In genomic region chr5:140336388-140336787, GRCh38 we compare ENCODE assay signal across 18 cellular contexts. TPM values are rescaled to one million over a fixed set of nuclear protein-coding genes. Genes with fewer than 3 reads are reported as not detected.
DNase-seq lines count a peak whose midpoint lies in the region; ATAC-seq and TF ChIP-seq lines count a peak whose summit lies in the region.
"Had no signal": no experiment of that assay in that cellular context is flagged by ENCODE, and none has a peak within 500 bp of the region (broad histone marks: within the 10 kb centered on the region; RNA-seq: fewer than 3 reads in every experiment).

No MANE protein-coding gene starts in this region.

- no peaks in the 10 kb centered on the region for H4K20me1 ChIP-seq in hepatocyte (ENCODE audit: insufficient read depth, poor library complexity, severe bottlenecking)

- H3K27me3 Mint-ChIP-seq in activated CD4-positive, alpha-beta T cell treated with anti-CD3 and anti-CD28 coated beads, Interleukin-2, amount 10 ng/mL, durations not matched to agents 7 days and 5 days, result no peaks in the 10 kb centered on the region
- H3K27me3 Mint-ChIP-seq: activated CD4-positive, alpha-beta memory T cell treated with anti-CD3 and anti-CD28 coated beads for 36 hours; progenitor cell of endocrine pancreas had no signal

- H2AFZ ChIP-seq in hepatocyte, result no peak overlapping the region

- intact Hi-C loops in prostate gland (cut with DNase I) (no loop called here), aorta (cut with DNase I) (no loop called here)

- H3K27ac ChIP-seq in hepatocyte (peak overlapping the region; percentile 20), prostate gland (peak overlapping the region; percentile 18 to 24), aorta (ENCODE audit: low read depth in 1 of 2, low read length in 2 of 2) (peak overlapping the region in 1 of 2 donors; percentile 67)
- H3K27ac ChIP-seq: brain microvascular endothelial cell, KMS-11 had no signal

- no peaks in the 10 kb centered on the region for H3K4me1 ChIP-seq in hepatocyte (ENCODE audit: insufficient read depth)
- no peaks in the 10 kb centered on the region for H3K4me1 ChIP-seq in prostate gland (replicated peaks)
- no peaks in the 10 kb centered on the region for H3K4me1 ChIP-seq in aorta (ENCODE audit: control insufficient read depth in 1 of 2, insufficient read depth in 2 of 2, low read length in 2 of 2)

- CTCF ChIA-PET in activated CD4-positive, alpha-beta T cell treated with anti-CD3 and anti-CD28 coated beads, Interleukin-2, amount 10 ng/mL, durations not matched to agents 7 days and 5 days (lab: Charles Lee), result interaction anchor here (0.6 to 3.8 kb wide), 8 partner anchors 9 to 582 kb away, joined by 3 to 21 read pairs (median 4); partner anchors contain the start of gene HBEGF

- in situ Hi-C loops in GM13977 (cut with MboI; ENCODE audit: low pct_unique_long_range_greater_than_20kb, low sequenced_read_pairs, unreplicated experiment), result no loop called here

- POLR2A ChIA-PET in activated CD4-positive, alpha-beta T cell treated with anti-CD3 and anti-CD28 coated beads, Interleukin-2, amount 10 ng/mL, durations not matched to agents 7 days and 5 days (lab: Charles Lee), result no interaction called here

- DNase-seq in activated CD4-positive, alpha-beta T cell treated with anti-CD3 and anti-CD28 coated beads, Interleukin-2, amount 10 ng/mL, durations not matched to agents 7 days and 5 days, result no peak
- DNase-seq in activated CD4-positive, alpha-beta T cell treated with anti-CD3 and anti-CD28 coated beads for 1 hour, result no peak
- no peak for DNase-seq in hepatocyte (ENCODE audit: low spot score)
- DNase-seq in prostate gland (ENCODE audit: low spot score), result no peak
- DNase-seq in aorta, result no peak
- no peak for DNase-seq in GM13977 (ENCODE audit: low spot score)
- DNase-seq: activated CD4-positive, alpha-beta memory T cell treated with anti-CD3 and anti-CD28 coated beads for 36 hours; activated effector memory CD4-positive, alpha-beta T cell treated with Interleukin-2 at 50 U/mL for 16 hours; brain microvascular endothelial cell; CD8-positive, alpha-beta memory T cell; GDM1; NCI-H526; stimulated activated CD4-positive, alpha-beta T cell treated with anti-CD3 and anti-CD28 coated beads, Interleukin-2, amount 100 ng/mL, for 48 hours had no signal

- no peak overlapping the region for H3K4me2 ChIP-seq in hepatocyte
- H3K4me2 ChIP-seq: KMS-11 had no signal

- H3K27ac Mint-ChIP-seq in activated CD4-positive, alpha-beta T cell treated with anti-CD3 and anti-CD28 coated beads, Interleukin-2, amount 10 ng/mL, durations not matched to agents 7 days and 5 days, result peak overlapping the region; percentile 17
- H3K27ac Mint-ChIP-seq: activated CD4-positive, alpha-beta memory T cell treated with anti-CD3 and anti-CD28 coated beads for 36 hours; progenitor cell of endocrine pancreas had no signal

- H3K9me3 ChIP-seq in hepatocyte (ENCODE audit: low read depth) (no peaks in the 10 kb centered on the region), prostate gland (no peaks in the 10 kb centered on the region), aorta (ENCODE audit: control insufficient read depth, low read length) (no peaks in the 10 kb centered on the region)

- no peaks in the 10 kb centered on the region for H3K27me3 ChIP-seq in hepatocyte
- no peaks in the 10 kb centered on the region for H3K27me3 ChIP-seq in prostate gland (replicated peaks; ENCODE audit: insufficient read depth)
- H3K27me3 ChIP-seq in aorta (ENCODE audit: control insufficient read depth in 1 of 2, insufficient read depth in 2 of 2, low read length in 1 of 2), result no peaks in the 10 kb centered on the region
- H3K27me3 ChIP-seq: brain microvascular endothelial cell had no signal

- ATAC-seq in aorta (ENCODE audit: low FRiP score) (peak; percentile 79), HG03439 (IDR thresholded peaks at IDR 0.05; ENCODE audit: unreplicated experiment) (no peak), GM21390 (IDR thresholded peaks at IDR 0.05; ENCODE audit: unreplicated experiment) (no peak)

- H3K36me3 ChIP-seq in hepatocyte (replicated peaks; ENCODE audit: insufficient read depth, low read depth) (no peaks in the 10 kb centered on the region), prostate gland (no peaks in the 10 kb centered on the region), aorta (ENCODE audit: control insufficient read depth in 1 of 2, insufficient read depth in 2 of 2, low read length in 1 of 2) (no peaks in the 10 kb centered on the region)

- peaks cover 46% of the 10 kb centered on the region for H3K4me1 Mint-ChIP-seq in activated CD4-positive, alpha-beta T cell treated with anti-CD3 and anti-CD28 coated beads, Interleukin-2, amount 10 ng/mL, durations not matched to agents 7 days and 5 days
- H3K4me1 Mint-ChIP-seq: CD8-positive, alpha-beta memory T cell had no signal

- no peak for TF ChIP-seq CTCF in hepatocyte (IDR thresholded peaks at IDR 0.05; ENCODE audit: poor library complexity)
- no peak for TF ChIP-seq CTCF in prostate gland (IDR thresholded peaks at IDR 0.05)
- no peak for TF ChIP-seq CTCF in GM13977 (IDR thresholded peaks at IDR 0.05; ENCODE audit: extremely low read depth, insufficient read depth, missing control alignments)

- H3K79me2 ChIP-seq in hepatocyte, result no peaks in the 10 kb centered on the region

- H3K4me3 ChIP-seq in hepatocyte, result no peak overlapping the region
- H3K4me3 ChIP-seq in prostate gland, result no peak overlapping the region
- no peak overlapping the region for H3K4me3 ChIP-seq in aorta (ENCODE audit: low read length in 2 of 2)

- H3K9me3 Mint-ChIP-seq in activated CD4-positive, alpha-beta T cell treated with anti-CD3 and anti-CD28 coated beads, Interleukin-2, amount 10 ng/mL, durations not matched to agents 7 days and 5 days, result no peaks in the 10 kb centered on the region
- H3K9me3 Mint-ChIP-seq: activated CD4-positive, alpha-beta memory T cell treated with anti-CD3 and anti-CD28 coated beads for 36 hours; CD8-positive, alpha-beta memory T cell had no signal

- H3K9me2 ChIP-seq in hepatocyte (replicated peaks; ENCODE audit: insufficient read depth), result no peaks in the 10 kb centered on the region

- peaks cover 61% of the 10 kb centered on the region for H3K36me3 Mint-ChIP-seq in activated CD4-positive, alpha-beta T cell treated with anti-CD3 and anti-CD28 coated beads, Interleukin-2, amount 10 ng/mL, durations not matched to agents 7 days and 5 days (ENCODE audit: low read depth)
- H3K36me3 Mint-ChIP-seq: CD8-positive, alpha-beta memory T cell had no signal

- WGBS in hepatocyte (ENCODE audit: low lambda C conversion rate, missing lambda C conversion rate), result 64% methylated on average over 5 of the region's 5 CpGs
- 47% methylated on average over 5 of the region's 5 CpGs for WGBS in prostate gland
- 2 to 7% methylated on average over 5 of the region's 5 CpGs for WGBS in aorta, 2 donors

- no peak for TF ChIP-seq POLR2A in prostate gland (IDR thresholded peaks at IDR 0.05)

- H3K4me3 Mint-ChIP-seq in activated CD4-positive, alpha-beta T cell treated with anti-CD3 and anti-CD28 coated beads, Interleukin-2, amount 10 ng/mL, durations not matched to agents 7 days and 5 days, result no peak overlapping the region
- H3K4me3 Mint-ChIP-seq: activated CD4-positive, alpha-beta memory T cell treated with anti-CD3 and anti-CD28 coated beads for 36 hours; CD8-positive, alpha-beta memory T cell had no signal

RNA-seq across cellular contexts. Expression of gene HBEGF, which starts 10.0 kb away (rescaled TPM):
- total RNA-seq in activated CD4-positive, alpha-beta T cell treated with anti-CD3 and anti-CD28 coated beads, Interleukin-2, amount 10 ng/mL, durations not matched to agents 7 days and 5 days, result 10 to 100 TPM; 13.7 to 15.4 TPM
- 7.2 and 8.3 TPM in 2 replicates for total RNA-seq in hepatocyte
- 6.7 and 7.9 TPM in 2 replicates for polyA plus RNA-seq in hepatocyte
- 10 to 100 TPM in 1 of 2 donors, 1 to 10 TPM in 1; 7.7 to 24.0 TPM for total RNA-seq in prostate gland
- 10 to 100 TPM; 14.5 to 30.2 TPM for total RNA-seq in aorta
- 1 to 10 TPM; 2.0 to 2.3 TPM for polyA plus RNA-seq in aorta
- polyA plus RNA-seq: CD8-positive, alpha-beta memory T cell had no signal

RNA-seq across cellular contexts. Expression of gene SLC4A9, which starts 23.6 kb away (rescaled TPM):
- total RNA-seq in activated CD4-positive, alpha-beta T cell treated with anti-CD3 and anti-CD28 coated beads, Interleukin-2, amount 10 ng/mL, durations not matched to agents 7 days and 5 days, result under 1 TPM; 0.35 to 0.44 TPM
- total RNA-seq in hepatocyte (0.07 TPM in 1 of 2 replicates, not detected in the other), prostate gland (not detected), aorta (not detected)
- polyA plus RNA-seq in hepatocyte (0.53 and 1.1 TPM in 2 replicates), aorta (not detected)
- total RNA-seq: CD8-positive, alpha-beta memory T cell; RPMI7951 had no signal
- polyA plus RNA-seq: CD8-positive, alpha-beta memory T cell had no signal

RNA-seq across cellular contexts. Expression of gene PFDN1, which starts 33.5 kb away (rescaled TPM):
- total RNA-seq in activated CD4-positive, alpha-beta T cell treated with anti-CD3 and anti-CD28 coated beads, Interleukin-2, amount 10 ng/mL, durations not matched to agents 7 days and 5 days, result 10 to 100 TPM; 60.8 to 70.5 TPM
- total RNA-seq in hepatocyte, result 84.1 and 86.1 TPM in 2 replicates
- polyA plus RNA-seq in hepatocyte, result 97.6 and 98.0 TPM in 2 replicates
- total RNA-seq in prostate gland, result 100 to 1,000 TPM in 1 of 2 donors, 10 to 100 TPM in 1; 88.0 to 145 TPM
- 10 to 100 TPM; 31.8 to 43.6 TPM for total RNA-seq in aorta
- polyA plus RNA-seq in aorta, result 10 to 100 TPM; 74.1 to 89.5 TPM
